Comparison of ENCODE assay signal across 32 cellular contexts in the genomic region with DNA sequence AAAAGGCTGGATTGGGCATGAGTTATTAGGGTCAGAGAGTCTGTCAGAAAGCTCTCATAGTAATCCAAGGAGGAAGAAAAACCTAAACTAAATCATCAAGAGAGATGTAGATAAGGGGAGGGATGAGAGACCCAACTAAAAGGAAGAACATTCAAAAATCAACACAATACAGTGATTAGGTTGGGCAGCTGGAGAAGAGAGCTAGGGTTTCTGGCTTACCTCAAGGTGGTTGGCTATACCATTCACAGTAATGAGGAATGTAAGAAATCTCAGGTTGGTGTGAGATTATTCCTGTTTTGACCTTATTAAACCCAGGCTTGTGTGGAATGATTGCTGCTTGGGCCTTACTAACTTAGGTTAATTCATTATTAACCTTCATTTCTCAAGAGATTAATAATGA. TPM values are rescaled to one million over a fixed set of nuclear protein-coding genes. Genes with fewer than 3 reads are reported as not detected.
"Had no signal": no experiment of that assay in that cellular context is flagged by ENCODE, and none has a peak within 500 bp of the region (broad histone marks: within the 10 kb centered on the region; RNA-seq: fewer than 3 reads in every experiment).

No MANE protein-coding gene starts in this region.

- H3K4me3 Mint-ChIP-seq: activated CD8-positive, alpha-beta memory T cell treated with anti-CD3 and anti-CD28 coated beads, Interleukin-2, amount 10 ng/mL, durations not matched to agents 7 days and 5 days; activated CD8-positive, alpha-beta T cell treated with anti-CD3 and anti-CD28 coated beads, Interleukin-2, amount 10 ng/mL, durations not matched to agents 7 days and 5 days; activated naive CD8-positive, alpha-beta T cell treated with anti-CD3 and anti-CD28 coated beads for 36 hours; activated naive CD8-positive, alpha-beta T cell treated with anti-CD3 and anti-CD28 coated beads, Interleukin-2, amount 50 U/mL, for 24 hours; activated T-helper 1 cell treated with anti-CD3 and anti-CD28 coated beads, Interleukin-12 subunit alpha, Interleukin-12 subunit beta, Interleukin-2, Interleukin-4 antibody, amounts not matched to agents 30 ng/mL and 10 ng/mL and 1 ng/mL, durations not matched to agents 14 hours and 24 hours and 36 hours had no signal

- H3K27ac Mint-ChIP-seq: activated CD8-positive, alpha-beta memory T cell treated with anti-CD3 and anti-CD28 coated beads, Interleukin-2, amount 10 ng/mL, durations not matched to agents 7 days and 5 days; activated CD8-positive, alpha-beta T cell treated with anti-CD3 and anti-CD28 coated beads, Interleukin-2, amount 10 ng/mL, durations not matched to agents 7 days and 5 days; activated naive CD8-positive, alpha-beta T cell treated with anti-CD3 and anti-CD28 coated beads for 36 hours; activated naive CD8-positive, alpha-beta T cell treated with anti-CD3 and anti-CD28 coated beads, Interleukin-2, amount 50 U/mL, for 24 hours; activated T-helper 1 cell treated with anti-CD3 and anti-CD28 coated beads, Interleukin-12 subunit alpha, Interleukin-12 subunit beta, Interleukin-2, Interleukin-4 antibody, amounts not matched to agents 30 ng/mL and 10 ng/mL and 1 ng/mL, durations not matched to agents 14 hours and 24 hours and 36 hours had no signal

- H3K4me1 ChIP-seq: body of pancreas, colonic mucosa, esophagus squamous epithelium had no signal

- H3K27me3 ChIP-seq: adrenal gland, body of pancreas, colonic mucosa, esophagus squamous epithelium, gastroesophageal sphincter, heart right ventricle, hepatocyte had no signal

- H3K4me1 Mint-ChIP-seq: activated naive CD8-positive, alpha-beta T cell treated with anti-CD3 and anti-CD28 coated beads for 36 hours had no signal

- H3K4me3 ChIP-seq: adrenal gland, body of pancreas, colonic mucosa, esophagus squamous epithelium, gastroesophageal sphincter, heart right ventricle, hepatocyte had no signal

- H3K36me3 ChIP-seq: adrenal gland, colonic mucosa had no signal

- H3K9me3 ChIP-seq: adrenal gland, body of pancreas, colonic mucosa, esophagus squamous epithelium, gastroesophageal sphincter, heart right ventricle had no signal

- H3K4me2 ChIP-seq: hepatocyte had no signal

- H3K27ac ChIP-seq: adrenal gland, body of pancreas, colonic mucosa, epithelial cell of prostate, esophagus squamous epithelium, gastroesophageal sphincter, heart right ventricle, hepatocyte had no signal

- ATAC-seq: activated CD8-positive, alpha-beta memory T cell treated with anti-CD3 and anti-CD28 coated beads, Interleukin-2, amount 10 ng/mL, durations not matched to agents 7 days and 5 days; activated CD8-positive, alpha-beta T cell treated with anti-CD3 and anti-CD28 coated beads, Interleukin-2, amount 10 ng/mL, durations not matched to agents 7 days and 5 days; activated naive CD8-positive, alpha-beta T cell treated with anti-CD3 and anti-CD28 coated beads, Interleukin-2, amount 50 U/mL, for 24 hours; body of pancreas; gastroesophageal sphincter; heart right ventricle had no signal

- DNase-seq: activated CD4-positive, alpha-beta T cell treated with anti-CD3 and anti-CD28 coated beads for 1 hour; activated CD4-positive, alpha-beta T cell treated with anti-CD3 and anti-CD28 coated beads for 48 hours; activated CD4-positive, alpha-beta T cell treated with anti-CD3 and anti-CD28 coated beads, Interleukin-2, amount 50 U/mL, for 1 hour; activated CD4-positive, alpha-beta T cell treated with anti-CD3 and anti-CD28 coated beads, Interleukin-2, amount 50 U/mL, for 48 hours; activated CD8-positive, alpha-beta memory T cell treated with anti-CD3 and anti-CD28 coated beads, Interleukin-2, amount 10 ng/mL, durations not matched to agents 7 days and 5 days; activated CD8-positive, alpha-beta memory T cell treated with anti-CD3 and anti-CD28 coated beads, Interleukin-2, amount 50 U/mL, for 4 hours; activated CD8-positive, alpha-beta T cell treated with anti-CD3 and anti-CD28 coated beads, Interleukin-2, amount 10 ng/mL, durations not matched to agents 7 days and 5 days; activated gamma-delta T cell; activated naive CD4-positive, alpha-beta T cell; activated naive CD4-positive, alpha-beta T cell treated with anti-CD3 and anti-CD28 coated beads, Interleukin-2, amount 50 U/mL, for 16 hours; activated naive CD8-positive, alpha-beta T cell treated with anti-CD3 and anti-CD28 coated beads for 36 hours; activated naive CD8-positive, alpha-beta T cell treated with anti-CD3 and anti-CD28 coated beads, Interleukin-2, amount 50 U/mL, for 24 hours; activated T-cell treated with anti-CD3 and anti-CD28 coated beads, Interleukin-2, amount 50 U/mL, for 1 hour; activated T-cell treated with anti-CD3 and anti-CD28 coated beads, Interleukin-2, amount 50 U/mL, for 48 hours; adrenal gland; amygdala; aorta; body of pancreas; caudate nucleus; cerebellar nuclear complex; colonic mucosa; effector CD8-positive, alpha-beta T cell; esophagus squamous epithelium; foreskin melanocyte; heart right ventricle; T-helper 2 cell had no signal

- H3K79me2 ChIP-seq: hepatocyte had no signal

- H3K9me3 Mint-ChIP-seq: activated naive CD8-positive, alpha-beta T cell treated with anti-CD3 and anti-CD28 coated beads for 36 hours; activated naive CD8-positive, alpha-beta T cell treated with anti-CD3 and anti-CD28 coated beads, Interleukin-2, amount 50 U/mL, for 24 hours; activated T-helper 1 cell treated with anti-CD3 and anti-CD28 coated beads, Interleukin-12 subunit alpha, Interleukin-12 subunit beta, Interleukin-2, Interleukin-4 antibody, amounts not matched to agents 30 ng/mL and 10 ng/mL and 1 ng/mL, durations not matched to agents 14 hours and 24 hours and 36 hours had no signal

- H2AFZ ChIP-seq: hepatocyte had no signal

RNA-seq across cellular contexts. Expression of a gene that starts 44.0 kb away (rescaled TPM):
- total RNA-seq: activated CD8-positive, alpha-beta memory T cell treated with anti-CD3 and anti-CD28 coated beads for 36 hours; activated CD8-positive, alpha-beta memory T cell treated with anti-CD3 and anti-CD28 coated beads, Interleukin-2, amount 10 ng/mL, durations not matched to agents 7 days and 5 days; T-helper 1 cell treated with Interleukin-12 subunit alpha and Interleukin-12 subunit beta and Interleukin-4 antibody, amounts not matched to agents 30 ng/mL and 1 ng/mL, for 36 hours had no signal
